16 cellular contexts compared by ENCODE assay signal in genomic region chr20:51470521-51470875, GRCh38.
DNase-seq lines count a peak whose midpoint lies in the region; ATAC-seq and TF ChIP-seq lines count a peak whose summit lies in the region.
"Had no signal": no experiment of that assay in that cellular context is flagged by ENCODE, and none has a peak within 500 bp of the region (broad histone marks: within the 10 kb centered on the region; RNA-seq: fewer than 3 reads in every experiment).

No MANE protein-coding gene starts in this region.

- ATAC-seq in activated naive CD4-positive, alpha-beta T cell treated with anti-CD3 and anti-CD28 coated beads, Interleukin-2, amount 50 U/mL, for 72 hours, result peak; percentile 29 to 40
- peak; percentile 65 for ATAC-seq in stimulated activated naive CD8-positive, alpha-beta T cell treated with anti-CD3 and anti-CD28 coated beads, Interleukin-15, amount 100 ng/mL, for 72 hours

- 0 out of 2 replicates have a peak overlapping the region, but pooled peaks have one; percentile 23 for H3K9ac ChIP-seq in OCI-LY1 (ENCODE audit: low read length)

- TF ChIP-seq CTCF in OCI-LY1 (IDR thresholded peaks at IDR 0.05; ENCODE audit: low read length), result no peak

- H2AFZ ChIP-seq in OCI-LY1 (ENCODE audit: low read length), result no peak overlapping the region

- H3K4me2 ChIP-seq in OCI-LY1 (ENCODE audit: low read length), result peak overlapping the region; percentile 35; the same call in 1 of the 2 replicates

- no peaks in the 10 kb centered on the region for H4K20me1 ChIP-seq in OCI-LY1 (ENCODE audit: insufficient read depth, low read length)

- no peaks in the 10 kb centered on the region for H3K9me3 Mint-ChIP-seq in activated naive CD4-positive, alpha-beta T cell treated with anti-CD3 and anti-CD28 coated beads, Interleukin-2, amount 50 U/mL, for 72 hours
- H3K9me3 Mint-ChIP-seq in stimulated activated naive CD8-positive, alpha-beta T cell treated with anti-CD3 and anti-CD28 coated beads, Interleukin-15, amount 100 ng/mL, for 72 hours, result no peaks in the 10 kb centered on the region
- H3K9me3 Mint-ChIP-seq: endodermal cell had no signal

- H3K27ac Mint-ChIP-seq in activated naive CD4-positive, alpha-beta T cell treated with anti-CD3 and anti-CD28 coated beads, Interleukin-2, amount 50 U/mL, for 72 hours, result peak overlapping the region; percentile 85 to 92
- H3K27ac Mint-ChIP-seq in stimulated activated naive CD8-positive, alpha-beta T cell treated with anti-CD3 and anti-CD28 coated beads, Interleukin-15, amount 100 ng/mL, for 72 hours, result peak overlapping the region in 1 of 2 donors; percentile 88
- H3K27ac Mint-ChIP-seq: endodermal cell had no signal

- no peaks in the 10 kb centered on the region for H3K79me2 ChIP-seq in OCI-LY1 (ENCODE audit: insufficient read depth, low read length)

- no peaks in the 10 kb centered on the region for H3K27me3 Mint-ChIP-seq in stimulated activated naive CD8-positive, alpha-beta T cell treated with anti-CD3 and anti-CD28 coated beads, Interleukin-15, amount 100 ng/mL, for 72 hours

- H3K36me3 ChIP-seq in OCI-LY1 (ENCODE audit: insufficient read depth, low read length), result peaks cover 68% of the 10 kb centered on the region

- peaks cover 42% of the 10 kb centered on the region for H3K4me1 ChIP-seq in OCI-LY1 (ENCODE audit: insufficient read depth, low read length, severe bottlenecking)
- H3K4me1 ChIP-seq: right atrium auricular region had no signal

- no peak overlapping the region for H3K4me3 ChIP-seq in OCI-LY1 (ENCODE audit: low read depth, low read length, poor library complexity, severe bottlenecking)
- H3K4me3 ChIP-seq: mucosa of descending colon, right atrium auricular region, thoracic aorta had no signal

- peak overlapping the region; percentile 85 for H3K27ac ChIP-seq in OCI-LY1 (ENCODE audit: low read depth, low read length, poor library complexity, severe bottlenecking)
- H3K27ac ChIP-seq: right atrium auricular region, thoracic aorta had no signal

- H3K9me3 ChIP-seq in OCI-LY1 (ENCODE audit: low read length), result no peaks in the 10 kb centered on the region
- H3K9me3 ChIP-seq: mucosa of descending colon, right atrium auricular region, thoracic aorta had no signal

- H3K9me2 ChIP-seq in OCI-LY1 (ENCODE audit: low read depth, low read length), result no peaks in the 10 kb centered on the region

- H3K4me1 Mint-ChIP-seq in stimulated activated naive CD8-positive, alpha-beta T cell treated with anti-CD3 and anti-CD28 coated beads, Interleukin-15, amount 100 ng/mL, for 72 hours, result peaks cover 81% of the 10 kb centered on the region

- peaks cover 39 to 63% of the 10 kb centered on the region in 2 donors for H3K36me3 Mint-ChIP-seq in activated naive CD4-positive, alpha-beta T cell treated with anti-CD3 and anti-CD28 coated beads, Interleukin-2, amount 50 U/mL, for 72 hours

- no peaks in the 10 kb centered on the region for H3F3A ChIP-seq in OCI-LY1 (ENCODE audit: insufficient read depth, low read length)

- no peaks in the 10 kb centered on the region for H3K27me3 ChIP-seq in OCI-LY1 (ENCODE audit: insufficient read depth, low read length)
- H3K27me3 ChIP-seq: right atrium auricular region had no signal

- H3K4me3 Mint-ChIP-seq in stimulated activated naive CD8-positive, alpha-beta T cell treated with anti-CD3 and anti-CD28 coated beads, Interleukin-15, amount 100 ng/mL, for 72 hours, result peak overlapping the region; percentile 53 to 63
- H3K4me3 Mint-ChIP-seq: endodermal cell had no signal

- DNase-seq in activated effector memory CD4-positive, alpha-beta T cell treated with anti-CD3 and anti-CD28 coated beads, Interleukin-2, amount 50 U/mL, for 16 hours, result peak; percentile 21
- DNase-seq in activated effector memory CD4-positive, alpha-beta T cell treated with Interleukin-2 at 50 U/mL for 16 hours, result no peak
- no peak for DNase-seq in activated naive CD4-positive, alpha-beta T cell treated with anti-CD3 and anti-CD28 coated beads, Interleukin-2, amount 50 U/mL, for 72 hours (ENCODE audit: low spot score in 2 of 2)
- DNase-seq in stimulated activated naive CD8-positive, alpha-beta T cell treated with anti-CD3 and anti-CD28 coated beads, Interleukin-15, amount 100 ng/mL, for 72 hours, result no peak
- no peak for DNase-seq in stimulated activated CD4-positive, alpha-beta T cell treated with anti-CD3 and anti-CD28 coated beads, Interleukin-12 subunit alpha, Interleukin-12 subunit beta, amount 100 ng/mL, for 4 hours
- DNase-seq in NCI-H1105 (lab: John Stamatoyannopoulos, UW), result no peak
- DNase-seq: activated CD4-positive, alpha-beta T cell treated with anti-CD3 and anti-CD28 coated beads, Interleukin-2, amount 50 U/mL, for 4 hours; activated gamma-delta T cell; endodermal cell; MM.1S; mucosa of descending colon; NCI-H226; NK-92 treated with Interleukin-12 subunit alpha and Interleukin-12 subunit beta, amount 100 ng/mL, for 24 hours had no signal
